ENCODE assay signal across 1 cellular context in genomic region chr7:80499350-80499955, GRCh38.
A peak's percentile ranks its signal among the peaks of the same experiment; 100 is the strongest.
TF ChIP-seq lines count a peak whose summit lies in the region.

No MANE protein-coding gene starts in this region.

TF ChIP-seq in HCT116, 20 proteins besides CTCF, POLR2A, EP300 and RAD21 (continued from another document):
- TF ChIP-seq ZBTB33 (IDR thresholded peaks at IDR 0.05; ENCODE audit: extremely low read depth, insufficient replicate concordance, low read length) (no peak), ELF1 (IDR thresholded peaks at IDR 0.05; ENCODE audit: borderline replicate concordance, low read depth) (no peak), CEBPB (IDR thresholded peaks at IDR 0.05; ENCODE audit: low read depth) (no peak), JUND (IDR thresholded peaks at IDR 0.05) (peak; percentile 63), TCF7L2 (IDR thresholded peaks at IDR 0.05; ENCODE audit: borderline replicate concordance, extremely low read depth, insufficient read depth, insufficient read length) (peak; percentile 81), EZH2 (IDR thresholded peaks at IDR 0.05) (no peak), SIN3A (IDR thresholded peaks at IDR 0.05; ENCODE audit: low read depth) (no peak), CBX3 (IDR thresholded peaks at IDR 0.05; ENCODE audit: low read depth) (peak; percentile 53; the same call in 1 of the 2 replicates)
